2 cellular contexts compared by ENCODE assay signal in the genomic region with DNA sequence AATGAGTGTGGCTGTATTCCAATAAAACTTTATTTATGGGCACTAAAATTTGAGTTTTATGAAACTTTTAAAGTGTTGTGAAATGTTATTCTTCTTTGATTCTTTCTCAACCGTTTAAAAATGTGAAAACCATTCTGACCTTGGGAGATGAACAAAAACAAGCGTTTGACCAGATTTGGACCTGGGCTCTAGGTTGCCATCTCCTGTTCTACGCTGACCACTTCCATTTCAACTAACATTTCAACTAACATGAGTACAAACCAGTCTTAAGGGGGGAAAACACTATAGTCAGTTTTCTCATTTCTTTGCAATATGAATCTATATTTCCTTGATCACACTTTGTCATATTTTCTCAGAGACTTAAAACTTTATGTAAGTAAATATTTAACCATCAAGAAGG.
TF ChIP-seq lines count a peak whose summit lies in the region.

No MANE protein-coding gene starts in this region.

TF ChIP-seq in SK-N-SH, 30 proteins besides CTCF, POLR2A, EP300 and RAD21 (continued from another document):
- TF ChIP-seq, protein P1, sequence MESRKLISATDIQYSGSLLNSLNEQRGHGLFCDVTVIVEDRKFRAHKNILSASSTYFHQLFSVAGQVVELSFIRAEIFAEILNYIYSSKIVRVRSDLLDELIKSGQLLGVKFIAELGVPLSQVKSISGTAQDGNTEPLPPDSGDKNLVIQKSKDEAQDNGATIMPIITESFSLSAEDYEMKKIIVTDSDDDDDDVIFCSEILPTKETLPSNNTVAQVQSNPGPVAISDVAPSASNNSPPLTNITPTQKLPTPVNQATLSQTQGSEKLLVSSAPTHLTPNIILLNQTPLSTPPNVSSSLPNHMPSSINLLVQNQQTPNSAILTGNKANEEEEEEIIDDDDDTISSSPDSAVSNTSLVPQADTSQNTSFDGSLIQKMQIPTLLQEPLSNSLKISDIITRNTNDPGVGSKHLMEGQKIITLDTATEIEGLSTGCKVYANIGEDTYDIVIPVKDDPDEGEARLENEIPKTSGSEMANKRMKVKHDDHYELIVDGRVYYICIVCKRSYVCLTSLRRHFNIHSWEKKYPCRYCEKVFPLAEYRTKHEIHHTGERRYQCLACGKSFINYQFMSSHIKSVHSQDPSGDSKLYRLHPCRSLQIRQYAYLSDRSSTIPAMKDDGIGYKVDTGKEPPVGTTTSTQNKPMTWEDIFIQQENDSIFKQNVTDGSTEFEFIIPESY (IDR thresholded peaks at IDR 0.05; ENCODE audit: borderline replicate concordance, low read depth), result no peak

TF ChIP-seq in SK-N-SH treated with all-trans-retinoic acid at 6 μM for 48 hours, 23 proteins besides CTCF, POLR2A, EP300 and RAD21 (continued from another document):
- TF ChIP-seq PATZ1 (CRISPR knock-in tag; IDR thresholded peaks at IDR 0.05; ENCODE audit: borderline replicate concordance) (no peak), TSHZ2 (CRISPR knock-in tag; IDR thresholded peaks at IDR 0.05) (no peak)
